22 cellular contexts compared by ENCODE assay signal in the genomic region with DNA sequence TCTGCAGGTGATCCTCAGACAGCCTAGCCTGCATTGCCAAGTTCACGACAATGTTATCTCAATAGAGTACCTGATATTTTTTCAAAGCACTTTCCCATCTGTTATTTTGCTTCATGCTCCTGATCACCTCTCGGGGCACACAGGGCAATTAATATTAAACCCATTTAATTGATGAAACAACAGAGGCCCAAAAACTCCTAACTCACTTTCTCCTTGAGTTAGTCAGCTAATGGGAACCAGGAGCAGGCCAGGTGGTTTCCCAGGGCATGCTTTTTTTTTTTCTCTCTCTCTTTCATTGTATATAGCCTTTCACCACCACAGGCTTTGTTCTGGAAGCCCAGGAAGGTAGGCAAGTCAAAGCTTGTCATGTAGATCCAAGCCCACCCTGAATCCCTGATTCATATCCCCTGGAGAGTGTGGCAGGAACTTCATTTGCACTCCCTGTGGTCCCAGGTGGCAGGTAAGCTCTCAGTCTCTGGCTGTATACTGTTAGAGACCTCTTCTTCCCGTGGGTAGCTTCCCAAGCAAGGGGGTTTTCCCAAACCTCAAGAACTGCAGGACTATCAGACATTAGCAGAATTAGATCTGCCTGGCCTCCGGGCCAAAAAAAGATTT. TPM values are rescaled to one million over a fixed set of nuclear protein-coding genes. Genes with fewer than 3 reads are reported as not detected.
"Had no signal": no experiment of that assay in that cellular context is flagged by ENCODE, and none has a peak within 500 bp of the region (broad histone marks: within the 10 kb centered on the region; RNA-seq: fewer than 3 reads in every experiment).

No MANE protein-coding gene starts in this region.

- H3K36me3 Mint-ChIP-seq: activated naive CD4-positive, alpha-beta T cell treated with anti-CD3 and anti-CD28 coated beads, Interleukin-2, amount 10 ng/mL, durations not matched to agents 7 days and 5 days; stimulated activated effector memory CD8-positive, alpha-beta T cell treated with anti-CD3 and anti-CD28 coated beads, Interleukin-12 subunit alpha, Interleukin-12 subunit beta, amount 100 ng/mL, for 72 hours had no signal

- H3K4me3 ChIP-seq: ascending aorta, esophagus squamous epithelium, sigmoid colon, thoracic aorta, upper lobe of right lung had no signal

- H3K27me3 ChIP-seq: ascending aorta, esophagus squamous epithelium, sigmoid colon, upper lobe of right lung had no signal

- H3K4me3 Mint-ChIP-seq: activated naive CD4-positive, alpha-beta T cell treated with anti-CD3 and anti-CD28 coated beads, Interleukin-2, amount 10 ng/mL, durations not matched to agents 7 days and 5 days; activated T-cell treated with anti-CD3 and anti-CD28 coated beads, Interleukin-2, amount 50 U/mL, for 4 hours; nephron; stimulated activated effector memory CD8-positive, alpha-beta T cell treated with anti-CD3 and anti-CD28 coated beads, Interleukin-12 subunit alpha, Interleukin-12 subunit beta, amount 100 ng/mL, for 72 hours; T-helper 1 cell treated with Interleukin-12 subunit alpha and Interleukin-12 subunit beta and Interleukin-4 antibody, amounts not matched to agents 30 μg/mL and 1 μg/mL, for 36 hours had no signal

- H3K27ac ChIP-seq: ascending aorta, sigmoid colon, thoracic aorta, upper lobe of right lung had no signal

- ATAC-seq: activated CD4-positive, CD25-positive, alpha-beta regulatory T cell treated with anti-CD3 and anti-CD28 coated beads, Interleukin-2, amount 50 U/mL, for 24 hours; activated T-cell treated with anti-CD3 and anti-CD28 coated beads, Interleukin-2, amount 50 U/mL, for 4 hours; left lobe of liver; stimulated activated effector memory CD8-positive, alpha-beta T cell treated with anti-CD3 and anti-CD28 coated beads, Interleukin-12 subunit alpha, Interleukin-12 subunit beta, amount 100 ng/mL, for 72 hours; upper lobe of right lung had no signal

- H3K4me1 ChIP-seq: ascending aorta, sigmoid colon, upper lobe of right lung had no signal

- H3K9me3 ChIP-seq: ascending aorta, esophagus squamous epithelium, sigmoid colon, thoracic aorta, upper lobe of right lung had no signal

- DNase-seq: activated CD4-positive, alpha-beta T cell treated with anti-CD3 and anti-CD28 coated beads, Interleukin-2, amount 50 U/mL, for 1 hour; activated CD8-positive, alpha-beta memory T cell treated with anti-CD3 and anti-CD28 coated beads, Interleukin-2, amount 50 U/mL, for 4 hours; activated naive CD4-positive, alpha-beta T cell treated with anti-CD3 and anti-CD28 coated beads, Interleukin-2, amount 10 ng/mL, durations not matched to agents 7 days and 5 days; activated T-cell treated with anti-CD3 and anti-CD28 coated beads, Interleukin-2, amount 50 U/mL, for 4 hours; cerebellar nuclear complex; cortex of kidney; effector CD8-positive, alpha-beta T cell; esophagus squamous epithelium; hippocampal formation; islet precursor cell; midbrain; occipital lobe; sigmoid colon; stimulated activated CD4-positive, alpha-beta T cell treated with anti-CD3 and anti-CD28 coated beads, Interleukin-4, amount 100 ng/mL, for 24 hours; upper lobe of right lung had no signal

- H3K27ac Mint-ChIP-seq: activated naive CD4-positive, alpha-beta T cell treated with anti-CD3 and anti-CD28 coated beads, Interleukin-2, amount 10 ng/mL, durations not matched to agents 7 days and 5 days; stimulated activated effector memory CD8-positive, alpha-beta T cell treated with anti-CD3 and anti-CD28 coated beads, Interleukin-12 subunit alpha, Interleukin-12 subunit beta, amount 100 ng/mL, for 72 hours; T-helper 1 cell treated with Interleukin-12 subunit alpha and Interleukin-12 subunit beta and Interleukin-4 antibody, amounts not matched to agents 30 μg/mL and 1 μg/mL, for 36 hours had no signal

- H3K36me3 ChIP-seq: ascending aorta, esophagus squamous epithelium, sigmoid colon, thoracic aorta, upper lobe of right lung had no signal

- H3K9me3 Mint-ChIP-seq: activated naive CD4-positive, alpha-beta T cell treated with anti-CD3 and anti-CD28 coated beads, Interleukin-2, amount 10 ng/mL, durations not matched to agents 7 days and 5 days; activated T-cell treated with anti-CD3 and anti-CD28 coated beads, Interleukin-2, amount 50 U/mL, for 4 hours; nephron; stimulated activated effector memory CD8-positive, alpha-beta T cell treated with anti-CD3 and anti-CD28 coated beads, Interleukin-12 subunit alpha, Interleukin-12 subunit beta, amount 100 ng/mL, for 72 hours; T-helper 1 cell treated with Interleukin-12 subunit alpha and Interleukin-12 subunit beta and Interleukin-4 antibody, amounts not matched to agents 30 μg/mL and 1 μg/mL, for 36 hours had no signal

RNA-seq across cellular contexts. Expression of a gene that starts 41.6 kb away (rescaled TPM):
- total RNA-seq: ascending aorta, left lobe of liver, upper lobe of right lung had no signal
